ENCODE assay signal across 23 cellular contexts in the genomic region with DNA sequence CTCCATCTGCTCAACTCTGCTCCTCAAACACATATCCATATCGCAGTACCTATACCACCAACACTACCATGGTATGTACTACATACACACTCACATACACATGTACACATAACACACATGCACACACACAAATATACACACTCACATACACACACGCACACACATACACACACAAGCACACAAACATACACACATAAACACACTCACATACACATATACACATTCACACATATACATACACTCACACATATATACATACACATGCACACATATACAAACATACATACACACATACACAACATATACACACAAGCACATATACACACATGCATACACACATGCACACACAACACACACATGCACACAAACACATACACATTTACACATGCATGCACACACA.
DNase-seq lines count a peak whose midpoint lies in the region; ATAC-seq, FAIRE-seq and TF ChIP-seq lines count a peak whose summit lies in the region.
"Had no signal": no experiment of that assay in that cellular context is flagged by ENCODE, and none has a peak within 500 bp of the region (broad histone marks: within the 10 kb centered on the region; RNA-seq: fewer than 3 reads in every experiment).

No MANE protein-coding gene starts in this region.

- BruUV-seq in HepG2 (replicated peaks; lab: Mats Ljungman, UMichigan), result no TSS peak

- no peak overlapping the region for H3K18ac ChIP-seq in H1 (ENCODE audit: extremely low read depth, low read length)

- 0 out of 2 replicates have a peak overlapping the region, but pooled peaks have one; percentile 33 for H2BK12ac ChIP-seq in H1 (ENCODE audit: low read depth, low read length)

- TF ChIP-seq RAD21 in HepG2 (CRISPR knock-in tag; IDR thresholded peaks at IDR 0.05) (no peak), H1 (IDR thresholded peaks at IDR 0.05 in 1 of 2, conservative IDR thresholded peaks at IDR 0.05 in 1 of 2; ENCODE audit: low read depth in 2 of 2, low read length in 2 of 2) (no peak)

- H3K56ac ChIP-seq in H1 (replicated peaks; ENCODE audit: insufficient read length, low read depth, low read length), result peak overlapping the region; percentile 85

- H3K4me3 ChIP-seq in HepG2 (replicated peaks in 1 of 3; ENCODE audit: insufficient read depth in 1 of 3, low read depth in 2 of 3, low read length in 3 of 3) (no peak overlapping the region), right lobe of liver (no peak overlapping the region), H1 (ENCODE audit: extremely low read depth in 1 of 4, insufficient read depth in 2 of 4, low read depth in 3 of 4, low read length in 4 of 4) (no peak overlapping the region)
- H3K4me3 ChIP-seq: A549, GM12878 had no signal

- no peaks in the 10 kb centered on the region for H3K27me3 ChIP-seq in HepG2 (ENCODE audit: control insufficient read depth in 1 of 2, insufficient read depth in 2 of 2, low read length in 2 of 2)
- no peaks in the 10 kb centered on the region for H3K27me3 ChIP-seq in right lobe of liver
- no peaks in the 10 kb centered on the region for H3K27me3 ChIP-seq in H1 (replicated peaks in 1 of 4; ENCODE audit: control insufficient read depth in 3 of 4, extremely low read depth in 1 of 4, insufficient read depth in 3 of 4, low read length in 3 of 4)

- intact Hi-C loops in HepG2 (cut with micrococcal nuclease; ENCODE audit: unreplicated experiment) (no loop called here), right lobe of liver (cut with DNase I) (no loop called here), cardiac septum (cut with DNase I) (no loop called here)

- 96% methylated on average over 2 of the region's 2 CpGs for WGBS in HepG2 (ENCODE audit: low lambda C conversion rate)
- WGBS in right lobe of liver (ENCODE audit: insufficient coverage, low coverage, low lambda C conversion rate, missing lambda C conversion rate), result 90% methylated on average over 2 of the region's 2 CpGs
- 82% methylated on average over 2 of the region's 2 CpGs; no CpG with 5 or more reads in 1 of the 2 experiments for WGBS in H1 (ENCODE audit: extremely low coverage in 1 of 2, insufficient coverage in 1 of 2, insufficient read length in 1 of 2, insufficient replicate concordance in 2 of 2, low coverage in 1 of 2, low lambda C conversion rate in 2 of 2, missing lambda C conversion rate in 1 of 2), 2 experiments

- H3K4me2 ChIP-seq in HepG2 (ENCODE audit: low read depth, low read length) (no peak overlapping the region), H1 (ENCODE audit: insufficient read depth in 1 of 2, low read depth in 2 of 2, low read length in 2 of 2) (no peak overlapping the region)
- H3K4me2 ChIP-seq: A549 had no signal

- no peak overlapping the region for H2BK120ac ChIP-seq in H1 (replicated peaks; ENCODE audit: low read depth, low read length)

- H2AK5ac ChIP-seq in H1 (ENCODE audit: low read depth, low read length), result no peak overlapping the region

- H3K79me2 ChIP-seq in HepG2 (ENCODE audit: insufficient read depth, low read length), result no peaks in the 10 kb centered on the region
- no peaks in the 10 kb centered on the region for H3K79me2 ChIP-seq in H1 (ENCODE audit: control insufficient read depth in 1 of 2, insufficient read depth in 2 of 2, low read length in 2 of 2)

- H3K23ac ChIP-seq in H1 (ENCODE audit: insufficient read length), result no peak overlapping the region

- TF ChIP-seq EP300 in HepG2 (IDR thresholded peaks at IDR 0.05; ENCODE audit: low read depth in 2 of 2, low read length in 2 of 2), result no peak
- TF ChIP-seq EP300 in HepG2 (CRISPR knock-in tag; IDR thresholded peaks at IDR 0.05; ENCODE audit: borderline replicate concordance), result no peak
- no peak for TF ChIP-seq EP300 in H1 (IDR thresholded peaks at IDR 0.05; ENCODE audit: borderline replicate concordance in 1 of 2, low read depth in 2 of 2, low read length in 2 of 2)

- TF ChIP-seq CTCF in HepG2 (CRISPR knock-in tag; IDR thresholded peaks at IDR 0.05) (no peak), right lobe of liver (IDR thresholded peaks at IDR 0.05) (no peak), H1 (IDR thresholded peaks at IDR 0.05; ENCODE audit: control extremely low read depth in 1 of 3, insufficient read depth in 1 of 3, low read depth in 1 of 3, low read length in 3 of 3) (no peak)

- no peak overlapping the region for H3K27ac ChIP-seq in HepG2 (ENCODE audit: extremely low read length, insufficient read depth, low read length)
- H3K27ac ChIP-seq in right lobe of liver, result no peak overlapping the region
- H3K27ac ChIP-seq in H1 (ENCODE audit: low read depth, low read length), result no peak overlapping the region
- H3K27ac ChIP-seq: 22Rv1, A549, C4-2B had no signal

- H2BK15ac ChIP-seq in H1 (ENCODE audit: low read length), result peak overlapping the region; percentile 95; the same call in 1 of the 2 replicates

- H3K36me3 ChIP-seq in HepG2 (replicated peaks in 1 of 2; ENCODE audit: control insufficient read depth in 1 of 2, insufficient read depth in 2 of 2, low read length in 2 of 2), result no peaks in the 10 kb centered on the region
- H3K36me3 ChIP-seq in right lobe of liver, result no peaks in the 10 kb centered on the region
- H3K36me3 ChIP-seq in H1 (ENCODE audit: control insufficient read depth in 2 of 4, insufficient read depth in 4 of 4, low read length in 3 of 4), result no peaks in the 10 kb centered on the region; a peak in 1 of 8 replicates

- H3K79me1 ChIP-seq in H1 (ENCODE audit: low read depth, low read length), result no peaks in the 10 kb centered on the region

- no peak for DNase-seq in HepG2 (ENCODE audit: low spot score)
- DNase-seq in right lobe of liver, result no peak
- DNase-seq in HTR-8/SVneo (ENCODE audit: insufficient read length, low spot score), result no peak
- no peak for DNase-seq in H1 (ENCODE audit: low read depth in 1 of 2, low spot score in 2 of 2)
- no peak for DNase-seq in cardiac septum (ENCODE audit: low spot score)
- no peak for DNase-seq in iPS-NIHi11 (ENCODE audit: low spot score)
- DNase-seq: AML-193; Calu3; CD4-positive, alpha-beta T cell; DMS 273 treated with DMSO at 0.1 percent for 48 hours; DND-41; EL; HCEC 1CT; HFFc6; Kasumi-1; KG1 had no signal

- H2AFZ ChIP-seq in HepG2 (ENCODE audit: low read length) (no peak overlapping the region), H1 (ENCODE audit: low read length) (no peak overlapping the region)

- no peak overlapping the region for H4K5ac ChIP-seq in H1 (ENCODE audit: insufficient read length, low read depth, low read length)

- ATAC-seq in HepG2, result no peak
- no peak for ATAC-seq in right lobe of liver
- no peak for ATAC-seq in HG03175 (IDR thresholded peaks at IDR 0.05; ENCODE audit: unreplicated experiment)
- ATAC-seq in HG02840 (IDR thresholded peaks at IDR 0.05; ENCODE audit: low FRiP score, unreplicated experiment), result no peak
- ATAC-seq: A549, GM12878 had no signal

- FAIRE-seq in HepG2 (lab: Jason Lieb, UNC) (peak; percentile 50), HTR-8/SVneo (lab: Jason Lieb, UNC) (peak; percentile 92), H1 (lab: Jason Lieb, UNC) (no peak)
- FAIRE-seq: A549, GM12878, GM18507 had no signal

- no peak overlapping the region for H3K9ac ChIP-seq in HepG2 (ENCODE audit: insufficient read depth, low read depth, low read length)
- no peak overlapping the region for H3K9ac ChIP-seq in H1 (replicated peaks in 1 of 4; ENCODE audit: extremely low read depth in 1 of 4, low read depth in 3 of 4, low read length in 3 of 4)

- H2BK20ac ChIP-seq in H1 (ENCODE audit: low read length), result 0 out of 2 replicates have a peak overlapping the region, but pooled peaks have one; percentile 9

- peaks cover 4% of the 10 kb centered on the region; the same call in 1 of the 2 replicates for H3K23me2 ChIP-seq in H1 (ENCODE audit: low read depth, low read length)

- TF ChIP-seq POLR2A in HepG2 (IDR thresholded peaks at IDR 0.05; ENCODE audit: insufficient read depth in 1 of 2, low read depth in 2 of 2, low read length in 2 of 2) (no peak), right lobe of liver (IDR thresholded peaks at IDR 0.05) (no peak), H1 (IDR thresholded peaks at IDR 0.05; ENCODE audit: control extremely low read depth in 1 of 2, low read depth in 2 of 2, low read length in 2 of 2) (no peak)

- POLR2A ChIA-PET in HepG2 (lab: Yijun Ruan, JAX), result no interaction called here
- POLR2A ChIA-PET in H1 (lab: Charles Lee; ENCODE audit: partially characterized antibody), result interaction anchor here (1.0 kb wide), 1 partner anchor 237 kb away, joined by 3 read pairs; the partner anchor contains the start of gene CUL1

- H3K9me3 ChIP-seq in HepG2 (ENCODE audit: low read length) (no peaks in the 10 kb centered on the region), right lobe of liver (no peaks in the 10 kb centered on the region), H1 (ENCODE audit: insufficient read depth in 2 of 2, low read depth in 1 of 2, low read length in 1 of 2) (peaks cover 0 to 10% of the 10 kb centered on the region in 2 experiments; a peak in 1 of 4 replicates)
- H3K9me3 ChIP-seq: A549 had no signal

- H2BK5ac ChIP-seq in H1 (ENCODE audit: low read depth, low read length), result no peak overlapping the region; the same call in 1 of the 2 replicates

- peak overlapping the region; percentile 61 for H4K91ac ChIP-seq in H1 (replicated peaks; ENCODE audit: insufficient read length, low read length)

- no peak overlapping the region for H3K4ac ChIP-seq in H1 (replicated peaks; ENCODE audit: insufficient read length, low read depth, low read length)

- no peak overlapping the region for H4K8ac ChIP-seq in H1 (ENCODE audit: extremely low read depth, insufficient read depth, low read length)

- H3K4me1 ChIP-seq in HepG2 (ENCODE audit: insufficient read depth, low read length) (peaks cover 52% of the 10 kb centered on the region), right lobe of liver (no peaks in the 10 kb centered on the region), H1 (replicated peaks in 1 of 4; ENCODE audit: control insufficient read depth in 3 of 4, insufficient read depth in 4 of 4, low read length in 3 of 4) (no peaks in the 10 kb centered on the region)
- H3K4me1 ChIP-seq: A549 had no signal

- H4K20me1 ChIP-seq in HepG2 (ENCODE audit: insufficient read depth, low read length) (no peaks in the 10 kb centered on the region), H1 (replicated peaks in 1 of 2; ENCODE audit: control insufficient read depth in 1 of 2, insufficient read depth in 2 of 2, low read length in 2 of 2) (peaks cover 0 to 6% of the 10 kb centered on the region in 2 experiments)

- in situ Hi-C loops in HepG2 (cut with HindIII; ENCODE audit: extremely low pct_ligation_motif_present, low pct_unique_long_range_greater_than_20kb), result no loop called here

- no peak overlapping the region for H3K14ac ChIP-seq in H1 (ENCODE audit: insufficient read length)

- CTCF ChIA-PET in HepG2 (lab: Yijun Ruan, JAX; ENCODE audit: low intra/inter-chr PET ratio, low total read pairs) (no interaction called here), H1 (lab: Charles Lee; ENCODE audit: partially characterized antibody) (no interaction called here)

TF ChIP-seq in HepG2, 621 proteins besides CTCF, POLR2A, EP300 and RAD21 (continues in another document):
- TF ChIP-seq ZSCAN22 (CRISPR knock-in tag; IDR thresholded peaks at IDR 0.05) (no peak), MTF1 (CRISPR knock-in tag; IDR thresholded peaks at IDR 0.05) (no peak), MTF2 (CRISPR knock-in tag; IDR thresholded peaks at IDR 0.05; ENCODE audit: borderline replicate concordance) (no peak)

TF ChIP-seq in H1, 55 proteins besides CTCF, POLR2A, EP300 and RAD21 (continues in another document):
- TF ChIP-seq TCF12 (IDR thresholded peaks at IDR 0.05; ENCODE audit: low read depth, low read length), result no peak
- TF ChIP-seq SP4 (IDR thresholded peaks at IDR 0.05; ENCODE audit: low read length), result no peak
